Comparison of ENCODE assay signal across 21 cellular contexts in the genomic region with DNA sequence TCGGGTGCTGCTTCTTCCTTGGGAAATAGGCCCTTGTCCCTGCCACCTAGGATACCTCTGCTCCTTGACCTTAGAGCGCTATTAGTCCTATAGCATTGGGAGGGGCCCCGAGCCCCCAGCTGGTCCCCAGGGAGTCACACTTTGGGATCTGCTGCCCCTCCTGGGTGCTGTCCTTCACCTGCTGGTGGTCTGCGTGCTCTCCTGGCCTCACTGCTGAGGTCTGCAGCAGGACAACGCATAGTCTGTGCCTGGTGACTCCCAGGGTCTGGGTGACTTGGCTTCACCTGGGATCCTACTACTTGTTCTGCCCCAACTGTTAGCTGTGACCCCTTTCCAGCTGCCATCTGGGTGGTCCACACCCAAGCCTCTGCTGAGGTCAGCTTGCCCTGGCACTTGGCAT. TPM values are rescaled to one million over a fixed set of nuclear protein-coding genes. Genes with fewer than 3 reads are reported as not detected.
DNase-seq lines count a peak whose midpoint lies in the region; ATAC-seq and TF ChIP-seq lines count a peak whose summit lies in the region.
"Had no signal": no experiment of that assay in that cellular context is flagged by ENCODE, and none has a peak within 500 bp of the region (broad histone marks: within the 10 kb centered on the region; RNA-seq: fewer than 3 reads in every experiment).

No MANE protein-coding gene starts in this region.

- DNase-seq in naive B cell: no peak
- no peak for DNase-seq in stimulated activated naive B cell treated with anti-CD40 and anti-IgM and Interleukin-4, amounts not matched to agents 10 μg/mL and 1 μg/mL and 100 μg/mL, for 72 hours
- no peak for DNase-seq in Ammon's horn (ENCODE audit: low spot score)
- DNase-seq in superior temporal gyrus (ENCODE audit: extremely low spot score): no peak
- DNase-seq in T-cell: no peak
- DNase-seq: 8988T; BE2C; CD8-positive, alpha-beta memory T cell; COR-L47; DMS 273 treated with DMSO at 0.1 percent for 48 hours; GOT3; H9; KBM-7 had no signal

- no peak for TF ChIP-seq CTCF in SU-DHL-6 (IDR thresholded peaks at IDR 0.05; ENCODE audit: insufficient read depth, low read length, poor library complexity, severe bottlenecking)

- POLR2A ChIA-PET in T-cell (lab: Charles Lee): no interaction called here

- H3K27ac ChIP-seq in BLaER1 (peak overlapping the region; percentile 97), SU-DHL-6 (ENCODE audit: low read depth, low read length) (peak overlapping the region; percentile 91)

- H3K9me3 Mint-ChIP-seq in naive B cell (no peaks in the 10 kb centered on the region), T-cell (no peaks in the 10 kb centered on the region)
- no peaks in the 10 kb centered on the region for H3K9me3 Mint-ChIP-seq in stimulated activated naive B cell treated with anti-CD40 and anti-IgM and Interleukin-4, amounts not matched to agents 10 μg/mL and 1 μg/mL and 100 μg/mL, for 72 hours
- H3K9me3 Mint-ChIP-seq: CD14-positive monocyte; CD8-positive, alpha-beta memory T cell; H9; IgD-negative memory B cell had no signal

- H3K4me1 Mint-ChIP-seq in naive B cell (peaks cover 75 to 99% (median 90%) of the 10 kb centered on the region in 3 donors), T-cell (peaks cover 0 to 17% (median 0%) of the 10 kb centered on the region in 3 donors)
- peaks cover 70 to 95% of the 10 kb centered on the region in 2 donors for H3K4me1 Mint-ChIP-seq in stimulated activated naive B cell treated with anti-CD40 and anti-IgM and Interleukin-4, amounts not matched to agents 10 μg/mL and 1 μg/mL and 100 μg/mL, for 72 hours
- H3K4me1 Mint-ChIP-seq: CD14-positive monocyte; CD8-positive, alpha-beta memory T cell had no signal

- H3F3A ChIP-seq in SU-DHL-6 (ENCODE audit: insufficient read depth): peaks cover 36% of the 10 kb centered on the region

- H3K4me3 Mint-ChIP-seq in naive B cell (peak overlapping the region in 7 of 8 donors; percentile 42 to 89 (median 58)), T-cell (no peak overlapping the region)
- no peak overlapping the region for H3K4me3 Mint-ChIP-seq in stimulated activated naive B cell treated with anti-CD40 and anti-IgM and Interleukin-4, amounts not matched to agents 10 μg/mL and 1 μg/mL and 100 μg/mL, for 72 hours
- H3K4me3 Mint-ChIP-seq: CD14-positive monocyte; CD8-positive, alpha-beta memory T cell; H9 had no signal

- no peaks in the 10 kb centered on the region for H3K79me2 ChIP-seq in SU-DHL-6 (ENCODE audit: insufficient read depth, low read length)

- peaks cover 95% of the 10 kb centered on the region for H3K4me1 ChIP-seq in BLaER1
- H3K4me1 ChIP-seq: BE2C had no signal

- CTCF ChIA-PET in T-cell (lab: Charles Lee): no interaction called here

- H3K27ac Mint-ChIP-seq in naive B cell: peak overlapping the region; percentile 93 to 99 (median 97)
- H3K27ac Mint-ChIP-seq in stimulated activated naive B cell treated with anti-CD40 and anti-IgM and Interleukin-4, amounts not matched to agents 10 μg/mL and 1 μg/mL and 100 μg/mL, for 72 hours: peak overlapping the region; percentile 94
- H3K27ac Mint-ChIP-seq in T-cell: no peak overlapping the region
- H3K27ac Mint-ChIP-seq: CD14-positive monocyte, H9, IgD-negative memory B cell had no signal

- H3K9ac ChIP-seq in BLaER1 (peak overlapping the region; percentile 86), SU-DHL-6 (ENCODE audit: low read length) (no peak overlapping the region)

- no peaks in the 10 kb centered on the region for H3K36me3 ChIP-seq in BLaER1
- H3K36me3 ChIP-seq in SU-DHL-6 (ENCODE audit: low read length): no peaks in the 10 kb centered on the region
- H3K36me3 ChIP-seq: BE2C had no signal

- peaks cover 18 to 21% of the 10 kb centered on the region in 2 donors for H3K36me3 Mint-ChIP-seq in naive B cell
- peaks cover 0 to 3% of the 10 kb centered on the region in 2 donors for H3K36me3 Mint-ChIP-seq in stimulated activated naive B cell treated with anti-CD40 and anti-IgM and Interleukin-4, amounts not matched to agents 10 μg/mL and 1 μg/mL and 100 μg/mL, for 72 hours
- H3K36me3 Mint-ChIP-seq in T-cell: no peaks in the 10 kb centered on the region
- H3K36me3 Mint-ChIP-seq: CD14-positive monocyte; CD8-positive, alpha-beta memory T cell; IgD-negative memory B cell had no signal

- no peaks in the 10 kb centered on the region for H3K27me3 Mint-ChIP-seq in naive B cell
- no peaks in the 10 kb centered on the region for H3K27me3 Mint-ChIP-seq in stimulated activated naive B cell treated with anti-CD40 and anti-IgM and Interleukin-4, amounts not matched to agents 10 μg/mL and 1 μg/mL and 100 μg/mL, for 72 hours
- peaks cover 40 to 43% of the 10 kb centered on the region in 2 donors for H3K27me3 Mint-ChIP-seq in T-cell

- no peaks in the 10 kb centered on the region for H4K20me1 ChIP-seq in BLaER1
- no peaks in the 10 kb centered on the region for H4K20me1 ChIP-seq in SU-DHL-6 (ENCODE audit: low read depth, low read length)

- peak overlapping the region; percentile 91 for H3K4me2 ChIP-seq in BLaER1
- H3K4me2 ChIP-seq in SU-DHL-6 (ENCODE audit: low read depth, low read length, poor library complexity, severe bottlenecking): no peak overlapping the region

- H2AFZ ChIP-seq in SU-DHL-6 (ENCODE audit: low read depth, low read length, severe bottlenecking): no peak overlapping the region

- no peak for ATAC-seq in naive B cell (ENCODE audit: low read depth in 2 of 2)
- ATAC-seq in stimulated activated naive B cell treated with anti-CD40 and anti-IgM and Interleukin-4, amounts not matched to agents 10 μg/mL and 1 μg/mL and 100 μg/mL, for 72 hours (replicated peaks): no peak
- no peak for ATAC-seq in T-cell (replicated peaks in 1 of 4)
- ATAC-seq in GM18909 (IDR thresholded peaks at IDR 0.05; ENCODE audit: poor library complexity, unreplicated experiment): no peak
- ATAC-seq: HepG2 had no signal

- H3K9me3 ChIP-seq in BLaER1 (no peaks in the 10 kb centered on the region), SU-DHL-6 (ENCODE audit: insufficient read depth, low read length) (no peaks in the 10 kb centered on the region)
- H3K9me3 ChIP-seq: BE2C had no signal

- no peaks in the 10 kb centered on the region for H3K9me2 ChIP-seq in SU-DHL-6 (replicated peaks; ENCODE audit: insufficient read depth, low read length)

- peak overlapping the region; percentile 53; the same call in 1 of the 2 replicates for H3K4me3 ChIP-seq in BLaER1
- H3K4me3 ChIP-seq in SU-DHL-6 (ENCODE audit: insufficient read depth, low read length, poor library complexity, severe bottlenecking): no peak overlapping the region

- H3K27me3 ChIP-seq in BLaER1 (no peaks in the 10 kb centered on the region), SU-DHL-6 (ENCODE audit: low read length) (no peaks in the 10 kb centered on the region)

RNA-seq across cellular contexts. Expression of gene TCL1B, which starts 8.8 kb away (rescaled TPM):
- 10 to 100 TPM; 15.0 to 44.0 (median 35.9) TPM for polyA plus RNA-seq in naive B cell (ENCODE audit: low read depth in 6 of 6)
- total RNA-seq in T-cell: 1 to 10 TPM in 1 of 5 donors, under 1 TPM in 3, not detected in 1; 0.21 to 2.0 (median 0.70) TPM
- total RNA-seq: CD8-positive, alpha-beta memory T cell; HepG2 had no signal
- polyA plus RNA-seq: AG04450; CD14-positive monocyte; CD8-positive, alpha-beta memory T cell; HepG2; IgD-negative memory B cell had no signal

RNA-seq across cellular contexts. Expression of gene TCL1A, which starts 18.9 kb away (rescaled TPM):
- 1,000 to 10,000 TPM; 3,311 to 6,921 (median 4,382) TPM for polyA plus RNA-seq in naive B cell (ENCODE audit: low read depth in 6 of 6)
- total RNA-seq in T-cell: 10 to 100 TPM in 1 of 5 donors, 1 to 10 TPM in 4; 1.4 to 22.5 (median 2.6) TPM
- total RNA-seq: A673; CD8-positive, alpha-beta memory T cell; H9; HepG2 had no signal
- polyA plus RNA-seq: AG04450; CD8-positive, alpha-beta memory T cell; HepG2 had no signal

Comparison
In these comparisons a context has a peak if more than half of its experiments do, and no peak if none do; other contexts are left out.
1. H3K27ac Mint-ChIP-seq: peak in naive B cell (6 of 6) and stimulated activated naive B cell treated with anti-CD40 and anti-IgM and Interleukin-4, amounts not matched to agents 10 μg/mL and 1 μg/mL and 100 μg/mL, for 72 hours (single experiment); none in T-cell (0 of 2).
2. H3K4me3 Mint-ChIP-seq: peak in naive B cell (7 of 8); none in stimulated activated naive B cell treated with anti-CD40 and anti-IgM and Interleukin-4, amounts not matched to agents 10 μg/mL and 1 μg/mL and 100 μg/mL, for 72 hours (0 of 2) and T-cell (0 of 3).